In genomic region chr7:6256709-6257535, GRCh38 we compare ENCODE assay signal across 1 cellular context.
A peak's percentile ranks its signal among the peaks of the same experiment; 100 is the strongest.
TF ChIP-seq lines count a peak whose summit lies in the region.

No MANE protein-coding gene starts in this region.

TF ChIP-seq in GM12878, 131 proteins besides CTCF, POLR2A, EP300 and RAD21 (continued from another document):
- TF ChIP-seq ELK1 (IDR thresholded peaks at IDR 0.05; ENCODE audit: low read depth, low read length) = no peak
- TF ChIP-seq POLR2AphosphoS5 (IDR thresholded peaks at IDR 0.05; ENCODE audit: low read length) = peak; percentile 83
- TF ChIP-seq ATF2 (IDR thresholded peaks at IDR 0.05; ENCODE audit: low read length) = peak; percentile 100
- no peak for TF ChIP-seq NRF1 (conservative IDR thresholded peaks at IDR 0.05; ENCODE audit: low read depth, low read length)
- TF ChIP-seq NR2C2 (IDR thresholded peaks at IDR 0.05; ENCODE audit: borderline replicate concordance, control insufficient read depth, insufficient read length, low read depth) = no peak
- TF ChIP-seq, protein P1, sequence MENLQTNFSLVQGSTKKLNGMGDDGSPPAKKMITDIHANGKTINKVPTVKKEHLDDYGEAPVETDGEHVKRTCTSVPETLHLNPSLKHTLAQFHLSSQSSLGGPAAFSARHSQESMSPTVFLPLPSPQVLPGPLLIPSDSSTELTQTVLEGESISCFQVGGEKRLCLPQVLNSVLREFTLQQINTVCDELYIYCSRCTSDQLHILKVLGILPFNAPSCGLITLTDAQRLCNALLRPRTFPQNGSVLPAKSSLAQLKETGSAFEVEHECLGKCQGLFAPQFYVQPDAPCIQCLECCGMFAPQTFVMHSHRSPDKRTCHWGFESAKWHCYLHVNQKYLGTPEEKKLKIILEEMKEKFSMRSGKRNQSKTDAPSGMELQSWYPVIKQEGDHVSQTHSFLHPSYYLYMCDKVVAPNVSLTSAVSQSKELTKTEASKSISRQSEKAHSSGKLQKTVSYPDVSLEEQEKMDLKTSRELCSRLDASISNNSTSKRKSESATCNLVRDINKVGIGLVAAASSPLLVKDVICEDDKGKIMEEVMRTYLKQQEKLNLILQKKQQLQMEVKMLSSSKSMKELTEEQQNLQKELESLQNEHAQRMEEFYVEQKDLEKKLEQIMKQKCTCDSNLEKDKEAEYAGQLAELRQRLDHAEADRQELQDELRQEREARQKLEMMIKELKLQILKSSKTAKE (IDR thresholded peaks at IDR 0.05; ENCODE audit: low read depth, poor library complexity, severe bottlenecking) = peak; percentile 97
- no peak for TF ChIP-seq CEBPZ (IDR thresholded peaks at IDR 0.05; ENCODE audit: low read depth, low read length)
- no peak for TF ChIP-seq MEF2A (IDR thresholded peaks at IDR 0.05; ENCODE audit: insufficient read depth, low read depth, low read length)
- peak; percentile 58; the same call in 1 of the 2 replicates for TF ChIP-seq TAF1 (IDR thresholded peaks at IDR 0.05; ENCODE audit: borderline replicate concordance, low read depth, low read length)
- TF ChIP-seq ZBTB33 (IDR thresholded peaks at IDR 0.05) = 0 out of 2 replicates have a peak, but pooled peaks have one; percentile 4
- peak in 1 of 2 experiments; percentile 34; a peak in 1 of 4 replicates for TF ChIP-seq CEBPB (IDR thresholded peaks at IDR 0.05; ENCODE audit: borderline replicate concordance in 1 of 2, low read depth in 2 of 2, low read length in 2 of 2)
- peak; percentile 80 for TF ChIP-seq ZNF384 (IDR thresholded peaks at IDR 0.05; ENCODE audit: borderline replicate concordance, low read depth, low read length)
- no peak for TF ChIP-seq HDAC2 (IDR thresholded peaks at IDR 0.05)
- peak; percentile 90 for TF ChIP-seq FOXM1 (IDR thresholded peaks at IDR 0.05; ENCODE audit: low read depth, low read length)
- TF ChIP-seq POU2F2 (IDR thresholded peaks at IDR 0.05; ENCODE audit: borderline replicate concordance, low read depth, low read length) = peak; percentile 49; the same call in 2 of the 3 replicates
- TF ChIP-seq GABPA (IDR thresholded peaks at IDR 0.05; ENCODE audit: low read depth) = peak; percentile 26; the same call in 1 of the 2 replicates
- TF ChIP-seq PAX5 (IDR thresholded peaks at IDR 0.05; ENCODE audit: borderline replicate concordance, low read depth, low read length) = peak; percentile 42; the same call in 1 of the 2 replicates
- no peak for TF ChIP-seq PBX3 (IDR thresholded peaks at IDR 0.05; ENCODE audit: insufficient replicate concordance, low read depth, low read length)
- TF ChIP-seq LARP7 (IDR thresholded peaks at IDR 0.05) = no peak
- no peak for TF ChIP-seq ZNF207 (IDR thresholded peaks at IDR 0.05; ENCODE audit: borderline replicate concordance)
- peak; percentile 90; the same call in 1 of the 2 replicates for TF ChIP-seq MTA3 (IDR thresholded peaks at IDR 0.05; ENCODE audit: borderline replicate concordance, low read length)
- TF ChIP-seq FOXK2 (IDR thresholded peaks at IDR 0.05) = no peak
- peak; percentile 76; the same call in 1 of the 2 replicates for TF ChIP-seq JUND (IDR thresholded peaks at IDR 0.05; ENCODE audit: low read depth, low read length)
- TF ChIP-seq ASH2L (IDR thresholded peaks at IDR 0.05; ENCODE audit: borderline replicate concordance, low read depth) = no peak
- TF ChIP-seq SMAD1 (IDR thresholded peaks at IDR 0.05; ENCODE audit: low read depth, partially characterized antibody) = peak; percentile 88
- no peak for TF ChIP-seq E4F1 (IDR thresholded peaks at IDR 0.05; ENCODE audit: borderline replicate concordance, partially characterized antibody)
- no peak for TF ChIP-seq BCLAF1 (IDR thresholded peaks at IDR 0.05)
- no peak for TF ChIP-seq MYC (IDR thresholded peaks at IDR 0.05; ENCODE audit: insufficient read depth, insufficient read length, insufficient replicate concordance, low read length, severe bottlenecking)
- TF ChIP-seq RUNX3 (IDR thresholded peaks at IDR 0.05; ENCODE audit: low read length) = peak; percentile 99
- TF ChIP-seq IKZF2 (IDR thresholded peaks at IDR 0.05) = peak; percentile 99
- 0 out of 2 replicates have a peak, but pooled peaks have one; percentile 35 for TF ChIP-seq TBL1XR1 (IDR thresholded peaks at IDR 0.05; ENCODE audit: low read depth, low read length)
- no peak for TF ChIP-seq RB1 (IDR thresholded peaks at IDR 0.05; ENCODE audit: borderline replicate concordance)
